In genomic region chr2:37318401-37318800, GRCh38 we compare ENCODE assay signal across 9 cellular contexts. TPM values are rescaled to one million over a fixed set of nuclear protein-coding genes. Genes with fewer than 3 reads are reported as not detected.
DNase-seq lines count a peak whose midpoint lies in the region; ATAC-seq lines count a peak whose summit lies in the region.
"Had no signal": no experiment of that assay in that cellular context is flagged by ENCODE, and none has a peak within 500 bp of the region (broad histone marks: within the 10 kb centered on the region; RNA-seq: fewer than 3 reads in every experiment).

No MANE protein-coding gene starts in this region.

- no peak overlapping the region for H3K9ac ChIP-seq in Karpas-422 (ENCODE audit: low read length)
- H3K9ac ChIP-seq: BLaER1 treated with 17β-estradiol and CSF1 and Interleukin-3, amounts not matched to agents 10 nM and 100 nM had no signal

- peaks cover 4% of the 10 kb centered on the region; the same call in 1 of the 2 replicates for H3K79me2 ChIP-seq in Karpas-422 (ENCODE audit: low read length)

- no peak for DNase-seq in activated CD4-positive, alpha-beta T cell treated with anti-CD3 and anti-CD28 coated beads for 36 hours
- no peak for DNase-seq in activated CD4-positive, alpha-beta T cell treated with anti-CD3 and anti-CD28 coated beads, Interleukin-2, amount 50 U/mL, for 4 hours
- DNase-seq in amniotic epithelial cell (ENCODE audit: low read depth) (peak; percentile 90), retina (no peak), NCI-H1417 (lab: John Stamatoyannopoulos, UW) (no peak), Karpas-422 (no peak)
- DNase-seq in stimulated activated naive B cell treated with anti-CD40 and anti-IgM and Interleukin-4, amounts not matched to agents 10 μg/mL and 1 μg/mL and 100 μg/mL, for 72 hours: peak; percentile 5

- CTCF ChIA-PET in activated CD4-positive, alpha-beta T cell treated with anti-CD3 and anti-CD28 coated beads for 36 hours (lab: Charles Lee): interaction anchor here (0.9 to 1.6 kb wide), 3 partner anchors 9 to 77 kb away, joined by 4 to 5 read pairs (median 4); no protein-coding TSS in a partner anchor

- no peaks in the 10 kb centered on the region for H3K9me2 ChIP-seq in Karpas-422 (replicated peaks; ENCODE audit: insufficient read depth, low read length)

- peaks cover 58% of the 10 kb centered on the region for H3K4me1 Mint-ChIP-seq in activated CD4-positive, alpha-beta T cell treated with anti-CD3 and anti-CD28 coated beads for 36 hours
- H3K4me1 Mint-ChIP-seq in stimulated activated naive B cell treated with anti-CD40 and anti-IgM and Interleukin-4, amounts not matched to agents 10 μg/mL and 1 μg/mL and 100 μg/mL, for 72 hours: peaks cover 28 to 53% of the 10 kb centered on the region in 2 donors

- H3K4me3 Mint-ChIP-seq in activated CD4-positive, alpha-beta T cell treated with anti-CD3 and anti-CD28 coated beads for 36 hours: no peak overlapping the region
- H3K4me3 Mint-ChIP-seq in stimulated activated naive B cell treated with anti-CD40 and anti-IgM and Interleukin-4, amounts not matched to agents 10 μg/mL and 1 μg/mL and 100 μg/mL, for 72 hours: peak overlapping the region; percentile 18 to 38

- peaks cover 9% of the 10 kb centered on the region; the same call in 1 of the 2 replicates for H4K20me1 ChIP-seq in Karpas-422 (ENCODE audit: insufficient read depth, low read depth, low read length)

- no peaks in the 10 kb centered on the region for H3K9me3 ChIP-seq in Karpas-422 (ENCODE audit: low read length)
- H3K9me3 ChIP-seq: BLaER1 treated with 17β-estradiol and CSF1 and Interleukin-3, amounts not matched to agents 10 nM and 100 nM had no signal

- H3K9me3 Mint-ChIP-seq in activated CD4-positive, alpha-beta T cell treated with anti-CD3 and anti-CD28 coated beads for 36 hours (ENCODE audit: low read depth): no peaks in the 10 kb centered on the region
- H3K9me3 Mint-ChIP-seq in stimulated activated naive B cell treated with anti-CD40 and anti-IgM and Interleukin-4, amounts not matched to agents 10 μg/mL and 1 μg/mL and 100 μg/mL, for 72 hours: no peaks in the 10 kb centered on the region

- no peak overlapping the region for H3K27ac ChIP-seq in Karpas-422 (ENCODE audit: low read length)

- H3K27ac Mint-ChIP-seq in activated CD4-positive, alpha-beta T cell treated with anti-CD3 and anti-CD28 coated beads for 36 hours: no peak overlapping the region
- H3K27ac Mint-ChIP-seq in stimulated activated naive B cell treated with anti-CD40 and anti-IgM and Interleukin-4, amounts not matched to agents 10 μg/mL and 1 μg/mL and 100 μg/mL, for 72 hours: no peak overlapping the region

- H3K36me3 ChIP-seq in Karpas-422 (ENCODE audit: insufficient read depth, low read length): no peaks in the 10 kb centered on the region

- no peak overlapping the region for H3K4me3 ChIP-seq in Karpas-422 (ENCODE audit: low read length)
- H3K4me3 ChIP-seq: BLaER1 treated with 17β-estradiol and CSF1 and Interleukin-3, amounts not matched to agents 10 nM and 100 nM had no signal

- H2AFZ ChIP-seq in Karpas-422 (ENCODE audit: low read length): no peak overlapping the region

- intact Hi-C loops in activated CD4-positive, alpha-beta T cell treated with anti-CD3 and anti-CD28 coated beads for 36 hours (cut with DNase I, micrococcal nuclease): loop anchor here in 1 of 2 experiments (5.0 kb wide), 1 partner anchor 34 kb away; no protein-coding TSS in a partner anchor

- H3K36me3 Mint-ChIP-seq in activated CD4-positive, alpha-beta T cell treated with anti-CD3 and anti-CD28 coated beads for 36 hours (ENCODE audit: low read depth): peaks cover 13% of the 10 kb centered on the region
- H3K36me3 Mint-ChIP-seq in stimulated activated naive B cell treated with anti-CD40 and anti-IgM and Interleukin-4, amounts not matched to agents 10 μg/mL and 1 μg/mL and 100 μg/mL, for 72 hours: peaks cover 5 to 7% of the 10 kb centered on the region in 2 donors

- peak; percentile 37 for ATAC-seq in activated CD4-positive, alpha-beta T cell treated with anti-CD3 and anti-CD28 coated beads for 36 hours
- peak; percentile 71 for ATAC-seq in HG03039 (IDR thresholded peaks at IDR 0.05; ENCODE audit: unreplicated experiment)
- peak; percentile 91 for ATAC-seq in stimulated activated naive B cell treated with anti-CD40 and anti-IgM and Interleukin-4, amounts not matched to agents 10 μg/mL and 1 μg/mL and 100 μg/mL, for 72 hours (replicated peaks)

- H3K4me1 ChIP-seq in Karpas-422 (ENCODE audit: low read length): peaks cover 31% of the 10 kb centered on the region

- no peaks in the 10 kb centered on the region for H3K27me3 ChIP-seq in Karpas-422 (ENCODE audit: low read length)

- POLR2A ChIA-PET in activated CD4-positive, alpha-beta T cell treated with anti-CD3 and anti-CD28 coated beads for 36 hours (lab: Charles Lee): no interaction called here

- H3K27me3 Mint-ChIP-seq in activated CD4-positive, alpha-beta T cell treated with anti-CD3 and anti-CD28 coated beads for 36 hours: no peaks in the 10 kb centered on the region
- no peaks in the 10 kb centered on the region for H3K27me3 Mint-ChIP-seq in stimulated activated naive B cell treated with anti-CD40 and anti-IgM and Interleukin-4, amounts not matched to agents 10 μg/mL and 1 μg/mL and 100 μg/mL, for 72 hours

- H3K4me2 ChIP-seq in Karpas-422 (ENCODE audit: low read depth, low read length, poor library complexity, severe bottlenecking): no peak overlapping the region

RNA-seq across cellular contexts. Expression of gene PRKD3, which starts 6.2 kb away (rescaled TPM):
- 10 to 100 TPM; 17.4 to 22.8 TPM for total RNA-seq in activated CD4-positive, alpha-beta T cell treated with anti-CD3 and anti-CD28 coated beads for 36 hours
- 10.8 and 20.8 TPM in 2 replicates for total RNA-seq in Karpas-422 (2014; rRNA removed; shearing (Covaris generic); ENCODE audit: low replicate concordance)

RNA-seq across cellular contexts. Expression of gene QPCT, which starts 26.0 kb away (rescaled TPM):
- under 1 TPM; 0.51 to 0.64 TPM for total RNA-seq in activated CD4-positive, alpha-beta T cell treated with anti-CD3 and anti-CD28 coated beads for 36 hours
- total RNA-seq in Karpas-422 (2014; rRNA removed; shearing (Covaris generic); ENCODE audit: low replicate concordance): 4.8 and 8.8 TPM in 2 replicates

Comparison
In these comparisons a context has a peak if more than half of its experiments do, and no peak if none do; other contexts are left out.
1. ATAC-seq: peak in every context shown above with its lines; median percentile 91 in stimulated activated naive B cell treated with anti-CD40 and anti-IgM and Interleukin-4, amounts not matched to agents 10 μg/mL and 1 μg/mL and 100 μg/mL, for 72 hours; 71 in HG03039; 37 in activated CD4-positive, alpha-beta T cell treated with anti-CD3 and anti-CD28 coated beads for 36 hours.
2. DNase-seq: peak in amniotic epithelial cell (single experiment) and stimulated activated naive B cell treated with anti-CD40 and anti-IgM and Interleukin-4, amounts not matched to agents 10 μg/mL and 1 μg/mL and 100 μg/mL, for 72 hours (single experiment); none in activated CD4-positive, alpha-beta T cell treated with anti-CD3 and anti-CD28 coated beads for 36 hours (single experiment), activated CD4-positive, alpha-beta T cell treated with anti-CD3 and anti-CD28 coated beads, Interleukin-2, amount 50 U/mL, for 4 hours (0 of 2), retina (single experiment), NCI-H1417 (0 of 3) and Karpas-422 (single experiment).